ENCODE assay signal across 8 cellular contexts in genomic region chr18:33839452-33840225, GRCh38.
A peak's percentile ranks its signal among the peaks of the same experiment; 100 is the strongest.
DNase-seq lines count a peak whose midpoint lies in the region; ATAC-seq lines count a peak whose summit lies in the region.

No MANE protein-coding gene starts in this region.

- DNase-seq in A172 (ENCODE audit: low spot score) (peak; percentile 33), NCI-H748 (lab: John Stamatoyannopoulos, UW; ENCODE audit: unreplicated experiment) (peak; percentile 93), dedifferentiated amniotic fluid mesenchymal stem cell (ENCODE audit: extremely low spot score) (peak; percentile 37), mucosa of gallbladder (ENCODE audit: low spot score) (peak; percentile 33), cortex of kidney (lab: John Stamatoyannopoulos, UW) (no peak), occipital lobe (lab: John Stamatoyannopoulos, UW) (no peak)

- ATAC-seq in GM18498 (IDR thresholded peaks at IDR 0.05; ENCODE audit: unreplicated experiment) = peak; percentile 64
- peak; percentile 62 for ATAC-seq in HG03469 (IDR thresholded peaks at IDR 0.05; ENCODE audit: unreplicated experiment)

Comparison
In these comparisons a context has a peak if more than half of its experiments do, and no peak if none do; other contexts are left out.
1. DNase-seq: peak in A172 (single experiment), NCI-H748 (single experiment), dedifferentiated amniotic fluid mesenchymal stem cell (single experiment) and mucosa of gallbladder (single experiment); none in cortex of kidney (single experiment) and occipital lobe (single experiment).